ENCODE assay signal across 1 cellular context in the genomic region with DNA sequence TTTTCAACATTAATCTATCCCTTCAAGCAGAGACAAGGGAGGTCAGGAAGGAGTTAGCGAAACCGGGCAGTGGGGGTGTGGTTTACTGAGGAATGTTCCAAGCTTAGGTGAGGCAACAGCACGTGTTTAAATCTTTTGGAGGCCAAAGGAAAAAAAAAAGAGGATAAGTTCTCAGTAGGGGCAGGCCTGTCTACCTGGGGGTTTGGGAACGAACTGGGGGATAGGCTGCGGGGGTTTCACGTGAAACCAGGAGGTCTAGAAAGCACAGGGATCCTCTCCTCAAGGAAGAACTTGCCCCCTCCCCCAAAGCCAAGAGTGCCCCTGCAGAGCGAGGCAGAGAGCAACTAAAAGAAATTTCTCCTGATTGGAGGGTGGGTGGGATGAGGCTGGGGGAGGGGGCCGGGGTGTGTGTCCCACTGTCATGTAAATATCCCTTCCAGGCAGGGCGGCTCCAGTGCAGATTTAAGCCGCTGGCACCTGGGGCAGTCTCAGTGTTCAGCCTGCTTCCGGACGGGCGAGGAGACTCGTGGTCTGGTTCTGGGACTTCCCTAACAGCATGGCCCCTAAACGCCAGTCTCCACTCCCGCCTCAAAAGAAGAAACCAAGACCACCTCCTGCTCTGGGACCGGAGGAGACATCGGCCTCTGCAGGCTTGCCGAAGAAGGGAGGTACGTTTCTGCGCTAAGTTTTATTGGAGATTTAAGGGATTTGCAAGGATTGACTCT.
TF ChIP-seq lines count a peak whose summit lies in the region.

No MANE protein-coding gene starts in this region.

TF ChIP-seq in SK-N-SH treated with all-trans-retinoic acid at 6 μM for 48 hours, 23 proteins besides CTCF, POLR2A, EP300 and RAD21 (continued from another document):
- TF ChIP-seq POU6F1 (CRISPR knock-in tag; IDR thresholded peaks at IDR 0.05; ENCODE audit: borderline replicate concordance, low read depth) (no peak), ZFP3 (CRISPR knock-in tag; IDR thresholded peaks at IDR 0.05) (no peak), ZC3H10 (CRISPR knock-in tag; IDR thresholded peaks at IDR 0.05) (no peak), OSR1 (CRISPR knock-in tag; IDR thresholded peaks at IDR 0.05) (no peak), GLIS3 (CRISPR knock-in tag; IDR thresholded peaks at IDR 0.05) (no peak)
